In the genomic region with DNA sequence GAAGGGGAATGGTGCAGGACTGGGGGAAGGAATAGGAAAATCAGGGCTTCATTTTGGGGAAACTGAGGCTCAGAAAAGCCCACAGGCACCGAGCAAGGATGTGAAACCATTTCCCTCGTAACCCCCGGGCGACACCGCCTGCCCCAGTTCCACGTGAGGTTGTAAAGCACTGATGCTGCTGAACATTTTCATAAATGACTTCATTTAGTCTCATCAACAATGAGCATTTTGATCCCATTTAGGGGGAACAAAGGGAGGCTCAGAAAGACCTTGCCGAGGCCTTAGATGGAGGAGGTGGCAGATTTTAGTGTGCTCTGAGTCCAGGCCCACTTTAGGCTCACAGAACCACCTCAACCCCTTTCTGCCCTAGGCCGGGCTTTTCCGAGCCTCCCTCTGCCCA, we compare ENCODE assay signal across 14 cellular contexts. TPM values are rescaled to one million over a fixed set of nuclear protein-coding genes. Genes with fewer than 3 reads are reported as not detected.
"Had no signal": no experiment of that assay in that cellular context is flagged by ENCODE, and none has a peak within 500 bp of the region (broad histone marks: within the 10 kb centered on the region; RNA-seq: fewer than 3 reads in every experiment).

No MANE protein-coding gene starts in this region.

- H3K27ac ChIP-seq: coronary artery, esophagus muscularis mucosa, lower lobe of right lung, neural progenitor cell, suprapubic skin had no signal

- H3K4me1 ChIP-seq: esophagus muscularis mucosa, lower lobe of right lung, neural progenitor cell, suprapubic skin had no signal

- H3K4me2 ChIP-seq: neural progenitor cell, smooth muscle cell had no signal

- H3K36me3 ChIP-seq: esophagus muscularis mucosa, lower lobe of right lung, neural progenitor cell, suprapubic skin had no signal

- H3K9me3 ChIP-seq: lower lobe of right lung, suprapubic skin had no signal

- H3K27me3 ChIP-seq: esophagus muscularis mucosa, suprapubic skin had no signal

- H2AFZ ChIP-seq: neural progenitor cell had no signal

- H3K4me3 ChIP-seq: coronary artery, esophagus muscularis mucosa, lower lobe of right lung, neural progenitor cell, smooth muscle cell, suprapubic skin had no signal

RNA-seq across cellular contexts. Expression of gene ACP7, which starts 31.3 kb away (rescaled TPM):
- total RNA-seq: activated B cell treated with CpG ODN at 0.5 μM for 24 hours; activated CD8-positive, alpha-beta T cell treated with anti-CD3 and anti-CD28 coated beads for 36 hours; cardiac septum; esophagus muscularis mucosa; left colon; lower lobe of right lung; mesothelial cell of epicardium; posterior vena cava; right cardiac atrium; T-helper 2 cell treated with Interferon-gamma antibody and Interleukin-4, amounts not matched to agents 100 ng/mL and 5 ng/mL, for 36 hours had no signal
- polyA plus RNA-seq: right cardiac atrium, smooth muscle cell had no signal
